13 cellular contexts compared by ENCODE assay signal in genomic region chr16:87713469-87714229, GRCh38. TPM values are rescaled to one million over a fixed set of nuclear protein-coding genes. Genes with fewer than 3 reads are reported as not detected.
DNase-seq lines count a peak whose midpoint lies in the region; ATAC-seq and TF ChIP-seq lines count a peak whose summit lies in the region.
"Had no signal": no experiment of that assay in that cellular context is flagged by ENCODE, and none has a peak within 500 bp of the region (broad histone marks: within the 10 kb centered on the region; RNA-seq: fewer than 3 reads in every experiment).

No MANE protein-coding gene starts in this region.

- TF ChIP-seq CTCF in GM20000 (IDR thresholded peaks at IDR 0.05; ENCODE audit: extremely low read depth, missing control alignments) (no peak), PC-3 (conservative IDR thresholded peaks at IDR 0.05; ENCODE audit: low read depth, low read length) (no peak), H9 (conservative IDR thresholded peaks at IDR 0.05) (no peak)

- no peaks in the 10 kb centered on the region for H3K27me3 ChIP-seq in PC-3 (ENCODE audit: low read length)
- H3K27me3 ChIP-seq in H9 (ENCODE audit: insufficient read depth, low read length) = no peaks in the 10 kb centered on the region
- no peaks in the 10 kb centered on the region for H3K27me3 ChIP-seq in GM23248 (replicated peaks; ENCODE audit: insufficient read depth)
- H3K27me3 ChIP-seq: transverse colon had no signal

- H2AFZ ChIP-seq in PC-3 (ENCODE audit: low read length) = no peak overlapping the region
- H2AFZ ChIP-seq in H9 (ENCODE audit: low read length) = no peak overlapping the region
- no peak overlapping the region for H2AFZ ChIP-seq in GM23248
- H2AFZ ChIP-seq: parathyroid adenoma had no signal

- no peaks in the 10 kb centered on the region for H3F3A ChIP-seq in PC-3 (ENCODE audit: low read length, unreplicated experiment)
- H3F3A ChIP-seq in GM23248 (ENCODE audit: insufficient read depth) = no peaks in the 10 kb centered on the region

- H4K5ac ChIP-seq in H9 (ENCODE audit: insufficient read length, low read depth, low read length) = no peak overlapping the region

- intact Hi-C loops in PC-3 (cut with micrococcal nuclease) = no loop called here

- no peak overlapping the region for H3K4ac ChIP-seq in H9 (ENCODE audit: low read depth, low read length)

- in situ Hi-C loops in GM23248 (cut with MboI) = no loop called here

- H3T11ph ChIP-seq in H9 (ENCODE audit: low read length) = no peak overlapping the region

- no peaks in the 10 kb centered on the region for H3K79me1 ChIP-seq in H9 (ENCODE audit: insufficient read depth, low read depth, low read length, poor library complexity, severe bottlenecking)

- no peaks in the 10 kb centered on the region for H3K9me3 Mint-ChIP-seq in activated naive CD8-positive, alpha-beta T cell treated with anti-CD3 and anti-CD28 coated beads, Interleukin-2, amount 10 ng/mL, durations not matched to agents 7 days and 5 days
- no peaks in the 10 kb centered on the region for H3K9me3 Mint-ChIP-seq in H9

- H3K27ac Mint-ChIP-seq in activated naive CD8-positive, alpha-beta T cell treated with anti-CD3 and anti-CD28 coated beads, Interleukin-2, amount 10 ng/mL, durations not matched to agents 7 days and 5 days = peak overlapping the region; percentile 88
- peak overlapping the region in 1 of 3 experiments; percentile 53; a peak in 2 of 7 replicates for H3K27ac Mint-ChIP-seq in H9

- no CpG with 5 or more reads among the region's 19 CpGs for WGBS in H9 (ENCODE audit: extremely low coverage, insufficient read length, low lambda C conversion rate)
- 93 to 94% methylated on average over 19 of the region's 19 CpGs for WGBS in GM23248 (ENCODE audit: low coverage in 1 of 2, low lambda C conversion rate in 2 of 2, missing lambda C conversion rate in 2 of 2), 2 experiments

- no peak overlapping the region for H3K27ac ChIP-seq in PC-3 (ENCODE audit: low read length)
- no peak overlapping the region for H3K27ac ChIP-seq in H9 (ENCODE audit: insufficient read length, low read depth, low read length)
- no peak overlapping the region for H3K27ac ChIP-seq in GM23248
- H3K27ac ChIP-seq: parathyroid adenoma, transverse colon had no signal

- H3K4me3 Mint-ChIP-seq in activated naive CD8-positive, alpha-beta T cell treated with anti-CD3 and anti-CD28 coated beads, Interleukin-2, amount 10 ng/mL, durations not matched to agents 7 days and 5 days = peak overlapping the region; percentile 50
- no peak overlapping the region for H3K4me3 Mint-ChIP-seq in H9

- no peak overlapping the region for H4K8ac ChIP-seq in H9 (replicated peaks; ENCODE audit: insufficient read length, low read depth, low read length)

- no peak overlapping the region for H4K91ac ChIP-seq in H9 (ENCODE audit: insufficient read length, low read depth, low read length)

- ATAC-seq in activated naive CD8-positive, alpha-beta T cell treated with anti-CD3 and anti-CD28 coated beads, Interleukin-2, amount 10 ng/mL, durations not matched to agents 7 days and 5 days (ENCODE audit: low read depth) = peak; percentile 94
- no peak for ATAC-seq in PC-3

- no peak overlapping the region for H2BK12ac ChIP-seq in H9 (ENCODE audit: insufficient read length, low read depth, low read length)

- H3K36me3 Mint-ChIP-seq in activated naive CD8-positive, alpha-beta T cell treated with anti-CD3 and anti-CD28 coated beads, Interleukin-2, amount 10 ng/mL, durations not matched to agents 7 days and 5 days = peaks cover 19% of the 10 kb centered on the region
- H3K36me3 Mint-ChIP-seq in H9 (ENCODE audit: insufficient read depth in 1 of 3, low read depth in 3 of 3) = peaks cover 16 to 60% (median 53%) of the 10 kb centered on the region in 3 experiments; a peak in 6 of 7 replicates

- DNase-seq in GM20000 (ENCODE audit: low spot score) = peak; percentile 58
- DNase-seq in activated CD4-positive, alpha-beta T cell treated with anti-CD3 and anti-CD28 coated beads, Interleukin-2, amount 50 U/mL, for 1 hour = peak; percentile 58
- DNase-seq in activated naive CD8-positive, alpha-beta T cell treated with anti-CD3 and anti-CD28 coated beads, Interleukin-2, amount 10 ng/mL, durations not matched to agents 7 days and 5 days = peak; percentile 59
- peak; percentile 33 to 40 for DNase-seq in stimulated activated CD4-positive, alpha-beta T cell treated with anti-CD3 and anti-CD28 coated beads, Interleukin-4, amount 100 ng/mL, for 48 hours (ENCODE audit: low read depth in 2 of 2)
- DNase-seq in PC-3 = no peak
- no peak for DNase-seq in NOMO-1 (lab: John Stamatoyannopoulos, UW; ENCODE audit: unreplicated experiment in 2 of 2)
- DNase-seq in H9 = no peak
- DNase-seq in GM23248 = no peak
- DNase-seq: amniotic stem cell, C1 segment of cervical spinal cord, NCI-H1436, transverse colon had no signal

- H3K79me2 ChIP-seq in PC-3 (ENCODE audit: low read length) = no peaks in the 10 kb centered on the region
- H3K79me2 ChIP-seq in H9 (ENCODE audit: insufficient read depth, low read length) = no peaks in the 10 kb centered on the region
- no peaks in the 10 kb centered on the region for H3K79me2 ChIP-seq in GM23248 (ENCODE audit: insufficient read depth)

- no peak overlapping the region for H3K4me3 ChIP-seq in PC-3 (ENCODE audit: low read length)
- no peak overlapping the region for H3K4me3 ChIP-seq in GM23248
- H3K4me3 ChIP-seq: transverse colon had no signal

- no peaks in the 10 kb centered on the region for H3K23me2 ChIP-seq in H9 (ENCODE audit: insufficient read length, low read depth, low read length, poor library complexity, severe bottlenecking)

- CTCF ChIA-PET in PC-3 (lab: Charles Lee) = no interaction called here

- H2BK120ac ChIP-seq in H9 (ENCODE audit: low read depth, low read length, poor library complexity, severe bottlenecking) = no peak overlapping the region

- H3K36me3 ChIP-seq in PC-3 (ENCODE audit: low read depth, low read length) (no peaks in the 10 kb centered on the region), GM23248 (ENCODE audit: low read depth) (no peaks in the 10 kb centered on the region)

- H3K9me3 ChIP-seq in PC-3 (ENCODE audit: low read length) (no peaks in the 10 kb centered on the region), H9 (ENCODE audit: control insufficient read depth, low read depth, low read length) (no peaks in the 10 kb centered on the region), GM23248 (ENCODE audit: low read depth) (no peaks in the 10 kb centered on the region)
- H3K9me3 ChIP-seq: transverse colon had no signal

- H2BK15ac ChIP-seq in H9 (ENCODE audit: low read depth, low read length) = no peak overlapping the region

- no peak overlapping the region for H3K4me2 ChIP-seq in PC-3 (ENCODE audit: low read length)
- H3K4me2 ChIP-seq in H9 (ENCODE audit: insufficient read depth, insufficient read length, low read length) = no peak overlapping the region
- H3K4me2 ChIP-seq in GM23248 (ENCODE audit: unreplicated experiment) = no peak overlapping the region

- no peak overlapping the region for H3K18ac ChIP-seq in H9 (ENCODE audit: insufficient read length, low read depth, low read length)

- peaks cover 13% of the 10 kb centered on the region for H3K4me1 Mint-ChIP-seq in activated naive CD8-positive, alpha-beta T cell treated with anti-CD3 and anti-CD28 coated beads, Interleukin-2, amount 10 ng/mL, durations not matched to agents 7 days and 5 days
- H3K4me1 Mint-ChIP-seq in H9 = no peaks in the 10 kb centered on the region

- POLR2A ChIA-PET in activated naive CD8-positive, alpha-beta T cell treated with anti-CD3 and anti-CD28 coated beads, Interleukin-2, amount 10 ng/mL, durations not matched to agents 7 days and 5 days (lab: Charles Lee) = interaction anchor here (0.8 to 1.8 kb wide), 5 partner anchors 9 to 183 kb away, joined by 3 to 6 read pairs (median 3); partner anchors contain the start of gene KLHDC4
- POLR2A ChIA-PET in PC-3 (lab: Charles Lee; ENCODE audit: unreplicated experiment) = no interaction called here

- H4K20me1 ChIP-seq in PC-3 (ENCODE audit: low read length) (no peaks in the 10 kb centered on the region), H9 (ENCODE audit: control insufficient read depth, insufficient read depth, insufficient read length) (no peaks in the 10 kb centered on the region), GM23248 (ENCODE audit: insufficient read depth) (no peaks in the 10 kb centered on the region)

- H3K14ac ChIP-seq in H9 (ENCODE audit: insufficient read depth, low read length) = no peak overlapping the region

- no peak overlapping the region for H3K56ac ChIP-seq in H9 (ENCODE audit: insufficient read length, low read depth, low read length)

- no peak overlapping the region for H2AK5ac ChIP-seq in H9 (ENCODE audit: insufficient read length, low read length)

- H3K4me1 ChIP-seq in PC-3 (ENCODE audit: insufficient read depth, low read length) (no peaks in the 10 kb centered on the region), H9 (ENCODE audit: insufficient read depth, low read length) (no peaks in the 10 kb centered on the region), GM23248 (ENCODE audit: insufficient read depth) (no peaks in the 10 kb centered on the region)
- H3K4me1 ChIP-seq: parathyroid adenoma had no signal

- no peak overlapping the region for H2BK20ac ChIP-seq in H9 (ENCODE audit: low read depth, low read length, poor library complexity, severe bottlenecking)

- no TSS peak for BruUV-seq in PC-3 (replicated peaks; lab: Mats Ljungman, UMichigan)

- H3K9ac ChIP-seq in PC-3 (ENCODE audit: low read length) (no peak overlapping the region), H9 (ENCODE audit: extremely low read depth, insufficient read length, low read length) (no peak overlapping the region), GM23248 (no peak overlapping the region)
- H3K9ac ChIP-seq: parathyroid adenoma had no signal

- H3K23ac ChIP-seq in H9 (ENCODE audit: insufficient read length, low read depth, low read length) = no peak overlapping the region

- no peaks in the 10 kb centered on the region for H3K9me2 ChIP-seq in PC-3 (replicated peaks; ENCODE audit: low read length)
- H3K9me2 ChIP-seq in GM23248 (ENCODE audit: insufficient read depth) = no peaks in the 10 kb centered on the region

- no peaks in the 10 kb centered on the region for H3K27me3 Mint-ChIP-seq in activated naive CD8-positive, alpha-beta T cell treated with anti-CD3 and anti-CD28 coated beads, Interleukin-2, amount 10 ng/mL, durations not matched to agents 7 days and 5 days
- no peaks in the 10 kb centered on the region; the same call in 1 of the 2 replicates for H3K27me3 Mint-ChIP-seq in H9 (ENCODE audit: low read depth)

- H2BK5ac ChIP-seq in H9 (ENCODE audit: insufficient read length, low read length) = no peak overlapping the region

RNA-seq across cellular contexts. Expression of gene KLHDC4, which starts 52.1 kb away (rescaled TPM):
- 100 to 1,000 TPM in 1 of 2 experiments, 10 to 100 TPM in 1; 99.4 to 105 TPM for total RNA-seq in activated naive CD8-positive, alpha-beta T cell treated with anti-CD3 and anti-CD28 coated beads, Interleukin-2, amount 10 ng/mL, durations not matched to agents 7 days and 5 days
- total RNA-seq in PC-3 (2014; rRNA removed) (36.3 and 68.2 TPM in 2 replicates), H9 (2021) (74.5 and 76.2 TPM in 2 replicates)
- 9.4 and 19.6 TPM in 2 replicates for total RNA-seq in GM23248 (2014; rRNA removed; shearing (Covaris generic))
- polyA plus RNA-seq in GM23248 (2016; fragmentation: Nextera tagmentation; extraction: Ambion mirVana) = 8.8 and 12.3 TPM in 2 replicates

Comparison
In these comparisons a context has a peak if more than half of its experiments do, and no peak if none do; other contexts are left out.
1. DNase-seq: peak in GM20000 (single experiment), activated CD4-positive, alpha-beta T cell treated with anti-CD3 and anti-CD28 coated beads, Interleukin-2, amount 50 U/mL, for 1 hour (single experiment), activated naive CD8-positive, alpha-beta T cell treated with anti-CD3 and anti-CD28 coated beads, Interleukin-2, amount 10 ng/mL, durations not matched to agents 7 days and 5 days (single experiment) and stimulated activated CD4-positive, alpha-beta T cell treated with anti-CD3 and anti-CD28 coated beads, Interleukin-4, amount 100 ng/mL, for 48 hours (2 of 2); none in PC-3 (single experiment), NOMO-1 (0 of 2), H9 (single experiment) and GM23248 (single experiment).